1 cellular context compared by ENCODE assay signal in genomic region chr20:12882832-12883506, GRCh38.
TF ChIP-seq lines count a peak whose summit lies in the region.

No MANE protein-coding gene starts in this region.

TF ChIP-seq in GM23338, 12 proteins besides CTCF, POLR2A, EP300 and RAD21 (continued from another document):
- TF ChIP-seq REST (IDR thresholded peaks at IDR 0.05; ENCODE audit: unreplicated experiment), result no peak
- TF ChIP-seq EZH2phosphoT487 (IDR thresholded peaks at IDR 0.05; ENCODE audit: unreplicated experiment), result no peak
- no peak for TF ChIP-seq JUNB (IDR thresholded peaks at IDR 0.05; ENCODE audit: unreplicated experiment)
- TF ChIP-seq CREB1 (CRISPR knock-in tag; IDR thresholded peaks at IDR 0.05; ENCODE audit: low read depth), result no peak
- no peak for TF ChIP-seq ZNF462 (CRISPR knock-in tag; IDR thresholded peaks at IDR 0.05)
- no peak for TF ChIP-seq ZNF114 (CRISPR knock-in tag; IDR thresholded peaks at IDR 0.05)
- no peak for TF ChIP-seq ZNF331 (CRISPR knock-in tag; IDR thresholded peaks at IDR 0.05; ENCODE audit: low read depth)
- TF ChIP-seq ETS1 (IDR thresholded peaks at IDR 0.05), result no peak
- TF ChIP-seq POLR2AphosphoS5 (IDR thresholded peaks at IDR 0.05; ENCODE audit: low read depth), result no peak
